ENCODE assay signal across 23 cellular contexts in the genomic region with DNA sequence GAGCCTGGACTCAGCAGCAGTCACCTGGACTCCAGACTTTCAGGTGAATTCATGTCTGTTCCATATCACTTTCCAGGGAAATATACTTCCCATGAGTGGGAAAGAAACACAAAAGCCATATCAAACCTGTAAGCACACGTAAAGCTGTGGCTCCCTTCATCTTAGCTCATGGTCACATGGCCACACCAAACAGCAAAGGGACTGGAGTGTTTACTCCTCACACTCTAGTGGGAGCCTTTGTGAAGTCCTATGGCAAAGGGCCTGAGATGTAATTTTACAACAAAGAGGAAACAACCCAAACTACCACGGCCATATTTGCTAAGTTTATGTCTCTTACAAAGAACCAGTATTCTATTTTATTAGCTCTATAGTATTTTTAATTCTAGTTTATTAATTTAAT.
"Had no signal": no experiment of that assay in that cellular context is flagged by ENCODE, and none has a peak within 500 bp of the region (broad histone marks: within the 10 kb centered on the region; RNA-seq: fewer than 3 reads in every experiment).

No MANE protein-coding gene starts in this region.

- H3K27ac ChIP-seq: KMS-11 had no signal

- DNase-seq: activated B cell treated with CpG ODN at 0.5 μM for 24 hours; activated CD4-positive, alpha-beta T cell treated with anti-CD3 and anti-CD28 coated beads for 1 hour; activated CD4-positive, alpha-beta T cell treated with anti-CD3 and anti-CD28 coated beads, Interleukin-2, amount 10 ng/mL, durations not matched to agents 24 days and 14 days; activated CD4-positive, alpha-beta T cell treated with anti-CD3 and anti-CD28 coated beads, Interleukin-2, amount 50 U/mL, for 48 hours; activated CD8-positive, alpha-beta memory T cell treated with anti-CD3 and anti-CD28 coated beads, Interleukin-2, amount 10 ng/mL, durations not matched to agents 7 days and 5 days; activated effector memory CD4-positive, alpha-beta T cell treated with Interleukin-2 at 50 U/mL for 16 hours; activated naive CD4-positive, alpha-beta T cell; activated T-cell treated with anti-CD3 and anti-CD28 coated beads, Interleukin-2, amount 50 U/mL, for 24 hours; aorta; central memory CD4-positive, alpha-beta T cell; NCI-H1092 treated with DMSO at 0.1 percent for 48 hours; NCI-H1417 treated with DMSO at 0.1 percent for 48 hours; NCI-H1694; NCI-H2081; NCI-H2171; NCI-H2227 treated with DMSO at 0.1 percent for 48 hours; NCI-H524; NCI-H82; SHP77 treated with DMSO at 0.1 percent for 48 hours; T-helper 17 cell; T-helper 9 cell had no signal

- H3K4me2 ChIP-seq: KMS-11 had no signal

- FAIRE-seq: bronchial epithelial cell had no signal

- H3K9ac ChIP-seq: KMS-11 had no signal
